In the genomic region with DNA sequence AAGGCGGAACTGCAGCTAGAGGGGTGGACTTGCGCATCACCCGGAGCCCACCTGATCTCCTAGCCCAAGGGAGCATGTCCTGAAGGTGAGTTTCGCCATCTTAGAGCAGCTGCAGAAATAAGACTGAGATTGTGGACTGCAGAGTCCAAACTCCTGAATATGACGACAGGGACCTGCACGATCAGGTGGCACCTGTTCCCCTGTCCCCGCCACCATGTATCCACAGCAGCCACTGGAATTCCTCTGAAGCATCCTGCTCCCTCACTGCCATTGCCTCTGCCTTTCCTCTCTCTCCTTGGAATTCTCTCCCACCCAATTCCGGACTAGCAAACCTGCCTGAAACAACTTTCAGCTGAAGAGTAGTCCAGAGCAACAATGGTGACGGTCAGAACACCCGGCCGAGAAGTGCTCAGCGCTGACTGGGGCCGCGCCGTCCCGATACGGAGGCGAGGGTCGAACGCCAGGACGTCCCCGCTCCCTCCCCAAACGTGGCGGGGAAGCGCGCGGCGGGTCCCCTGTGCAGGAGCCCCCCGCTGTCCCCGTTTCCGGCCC, we compare ENCODE assay signal across 8 cellular contexts. TPM values are rescaled to one million over a fixed set of nuclear protein-coding genes. Genes with fewer than 3 reads are reported as not detected.
A peak's percentile ranks its signal among the peaks of the same experiment; 100 is the strongest.
DNase-seq lines count a peak whose midpoint lies in the region; ATAC-seq, FAIRE-seq and TF ChIP-seq lines count a peak whose summit lies in the region.

No MANE protein-coding gene starts in this region.

- peak overlapping the region; percentile 36 for H4K8ac ChIP-seq in mesenchymal stem cell (ENCODE audit: low read length)

- no peak overlapping the region for H2BK15ac ChIP-seq in mesenchymal stem cell (ENCODE audit: low read depth, poor library complexity, severe bottlenecking)

- peaks cover 9 to 16% of the 10 kb centered on the region in 2 donors for H3K27me3 Mint-ChIP-seq in CD4-positive, alpha-beta memory T cell

- H3K27ac ChIP-seq in CD4-positive, alpha-beta memory T cell (ENCODE audit: low read depth, low read length) = peak overlapping the region; percentile 84
- H3K27ac ChIP-seq in mesenchymal stem cell (ENCODE audit: low read length, poor library complexity, severe bottlenecking) = no peak overlapping the region

- peaks cover 11% of the 10 kb centered on the region for H3K79me1 ChIP-seq in mesenchymal stem cell (replicated peaks; ENCODE audit: low read length, poor library complexity, severe bottlenecking)

- no peak overlapping the region for H2AK5ac ChIP-seq in mesenchymal stem cell (ENCODE audit: low read length, severe bottlenecking)

- CTCF ChIA-PET in CD4-positive, alpha-beta memory T cell (lab: Charles Lee; ENCODE audit: partially characterized antibody) = interaction anchor here (4.4 kb wide), 1 partner anchor 13 kb away, joined by 31 read pairs; the partner anchor contains the start of gene DLL1

- H3K27ac Mint-ChIP-seq in CD4-positive, alpha-beta memory T cell = peak overlapping the region; percentile 38 to 90 (median 80)

- H3K4ac ChIP-seq in mesenchymal stem cell (ENCODE audit: low read depth in 1 of 2, low read length in 2 of 2) = peak overlapping the region in 1 of 2 experiments; percentile 76

- no peak overlapping the region for H2BK5ac ChIP-seq in mesenchymal stem cell (ENCODE audit: low read depth, low read length, poor library complexity, severe bottlenecking)

- H3K18ac ChIP-seq in mesenchymal stem cell (ENCODE audit: low read depth in 1 of 2, low read length in 2 of 2) = peak overlapping the region in 1 of 2 experiments; percentile 83

- in situ Hi-C loops in astrocyte of the spinal cord (cut with HindIII; ENCODE audit: low sequenced_read_pairs) = no loop called here

- H3K27me3 ChIP-seq in CD4-positive, alpha-beta memory T cell (ENCODE audit: insufficient read depth, low read length) = no peaks in the 10 kb centered on the region
- H3K27me3 ChIP-seq in mesenchymal stem cell (ENCODE audit: control insufficient read depth in 1 of 2, insufficient read depth in 1 of 2, low read length in 2 of 2) = no peaks in the 10 kb centered on the region

- peaks cover 27 to 37% (median 35%) of the 10 kb centered on the region in 4 donors for H3K4me1 Mint-ChIP-seq in CD4-positive, alpha-beta memory T cell

- H3K4me2 ChIP-seq in mesenchymal stem cell (ENCODE audit: low read length, poor library complexity, severe bottlenecking) = peak overlapping the region; percentile 84

- POLR2A ChIA-PET in CD4-positive, alpha-beta memory T cell (lab: Charles Lee; ENCODE audit: partially characterized antibody) = interaction anchor here (0.8 to 4.1 kb wide), 7 partner anchors 10 to 604 kb away, joined by 3 to 22 read pairs (median 7); partner anchors contain the start of genes C6orf120, DLL1, DYNLT2 and ERMARD

- intact Hi-C loops in CD4-positive, alpha-beta memory T cell (cut with micrococcal nuclease) = loop anchor here (1.0 to 10.0 kb wide), 7 partner anchors 14 to 1094 kb away; partner anchors contain the start of genes C6orf120, DYNLT2, ERMARD and TBP

- no peak overlapping the region for H4K91ac ChIP-seq in mesenchymal stem cell (ENCODE audit: low read length)

- peak overlapping the region; percentile 94 for H2AFZ ChIP-seq in mesenchymal stem cell (ENCODE audit: low read depth, low read length)

- no peak for TF ChIP-seq CTCF in astrocyte of the spinal cord (IDR thresholded peaks at IDR 0.05; ENCODE audit: low read depth, low read length)

- H3K4me3 ChIP-seq in CD4-positive, alpha-beta memory T cell (ENCODE audit: low read length in 2 of 2) = peak overlapping the region; percentile 26 to 99
- H3K4me3 ChIP-seq in astrocyte of the spinal cord (ENCODE audit: low read depth, low read length) (peak overlapping the region; percentile 92), mesenchymal stem cell (ENCODE audit: insufficient read depth in 1 of 2, low read depth in 1 of 2, low read length in 2 of 2) (peak overlapping the region; percentile 89 to 97)

- H3K9ac ChIP-seq in mesenchymal stem cell (ENCODE audit: low read length) = peak overlapping the region; percentile 98

- peak overlapping the region; percentile 76 to 83 (median 80) for H3K4me3 Mint-ChIP-seq in CD4-positive, alpha-beta memory T cell

- WGBS in mesenchymal stem cell = 22% methylated on average over 30 of the region's 31 CpGs

- DNase-seq in CD4-positive, alpha-beta memory T cell = no peak
- DNase-seq in astrocyte of the spinal cord (ENCODE audit: low read depth, low spot score) (peak; percentile 18), mesenchymal stem cell (no peak), GM19240 (ENCODE audit: insufficient read length, low spot score) (no peak), H54 (ENCODE audit: insufficient read length, low spot score) (no peak)
- no peak for DNase-seq in activated CD4-positive, CD25-positive, alpha-beta regulatory T cell (lab: John Stamatoyannopoulos, UW)

- H3K9me3 Mint-ChIP-seq in CD4-positive, alpha-beta memory T cell = peaks cover 0 to 5% (median 0%) of the 10 kb centered on the region in 8 donors

- peak; percentile 18 for ATAC-seq in HG03342 (IDR thresholded peaks at IDR 0.05; ENCODE audit: unreplicated experiment)
- ATAC-seq in HG03469 (IDR thresholded peaks at IDR 0.05; ENCODE audit: unreplicated experiment) = no peak

- H3K4me1 ChIP-seq in CD4-positive, alpha-beta memory T cell (ENCODE audit: insufficient read depth, low read length) = peaks cover 47% of the 10 kb centered on the region
- peaks cover 11% of the 10 kb centered on the region for H3K4me1 ChIP-seq in mesenchymal stem cell (ENCODE audit: control insufficient read depth, insufficient read depth, low read depth, low read length)

- TF ChIP-seq POLR2A in H54 (IDR thresholded peaks at IDR 0.05; ENCODE audit: low read depth, low read length) = no peak

- H3K36me3 ChIP-seq in CD4-positive, alpha-beta memory T cell (ENCODE audit: insufficient read depth, low read length) = no peaks in the 10 kb centered on the region
- peaks cover 0 to 10% of the 10 kb centered on the region in 2 experiments for H3K36me3 ChIP-seq in mesenchymal stem cell (ENCODE audit: control insufficient read depth in 1 of 2, insufficient read depth in 2 of 2, low read depth in 1 of 2, low read length in 2 of 2)

- H3K9me3 ChIP-seq in CD4-positive, alpha-beta memory T cell (ENCODE audit: control insufficient read depth in 1 of 2, low read length in 2 of 2) = no peaks in the 10 kb centered on the region
- H3K9me3 ChIP-seq in mesenchymal stem cell (ENCODE audit: control insufficient read depth, low read length) = no peaks in the 10 kb centered on the region

- H3K14ac ChIP-seq in mesenchymal stem cell (ENCODE audit: low read length in 2 of 2) = peak overlapping the region in 1 of 2 experiments; percentile 87

- H2BK12ac ChIP-seq in mesenchymal stem cell (ENCODE audit: low read length in 2 of 2) = no peak overlapping the region

- no peak overlapping the region for H2BK120ac ChIP-seq in mesenchymal stem cell (ENCODE audit: low read depth, low read length)

- peaks cover 0 to 13% of the 10 kb centered on the region in 2 donors for H3K36me3 Mint-ChIP-seq in CD4-positive, alpha-beta memory T cell

- H3K23ac ChIP-seq in mesenchymal stem cell (ENCODE audit: low read length in 2 of 2) = no peak overlapping the region

- FAIRE-seq in H54 (lab: Jason Lieb, UNC) = no peak

RNA-seq across cellular contexts. Expression of gene FAM120B, which starts 0.7 kb away (rescaled TPM):
- total RNA-seq in CD4-positive, alpha-beta memory T cell = 10 to 100 TPM; 46.8 to 48.6 TPM
- 10 to 100 TPM; 22.7 to 33.4 TPM for polyA plus RNA-seq in CD4-positive, alpha-beta memory T cell
- 17.6 TPM for polyA plus RNA-seq in mesenchymal stem cell (2013, experiment 1 of 2)
- polyA plus RNA-seq in mesenchymal stem cell (2013, experiment 2 of 2) = 17.4 TPM

RNA-seq across cellular contexts. Expression of gene DLL1, which starts 15.0 kb away (rescaled TPM):
- total RNA-seq in CD4-positive, alpha-beta memory T cell = 1 to 10 TPM; 1.7 to 3.4 TPM
- under 1 TPM in 1 of 2 donors, not detected in 1; 0.07 TPM for polyA plus RNA-seq in CD4-positive, alpha-beta memory T cell
- polyA plus RNA-seq in mesenchymal stem cell (2013, experiment 1 of 2) = 2.9 TPM
- polyA plus RNA-seq in mesenchymal stem cell (2013, experiment 2 of 2) = 2.3 TPM
